17 cellular contexts compared by ENCODE assay signal in the genomic region with DNA sequence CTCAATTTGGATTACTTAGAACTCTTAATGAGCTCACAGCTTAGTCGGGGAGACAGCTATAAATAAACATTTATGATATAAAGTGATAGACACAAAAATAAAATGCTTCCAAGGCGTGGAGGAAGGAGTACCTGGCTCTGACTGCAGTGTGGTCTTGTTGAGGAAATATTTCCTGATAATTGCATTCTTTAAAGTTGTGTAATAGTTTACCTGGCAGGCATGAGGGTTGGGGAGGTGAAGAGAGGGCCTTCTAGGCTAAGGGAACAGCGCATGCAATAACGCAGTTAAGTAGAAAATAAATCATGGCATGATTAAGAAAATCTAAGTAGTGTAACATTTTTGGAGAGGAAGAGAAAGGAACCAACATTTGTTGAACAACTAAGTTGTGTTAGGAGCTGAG.
A peak's percentile ranks its signal among the peaks of the same experiment; 100 is the strongest.
DNase-seq lines count a peak whose midpoint lies in the region; ATAC-seq, FAIRE-seq and TF ChIP-seq lines count a peak whose summit lies in the region.
"Had no signal": no experiment of that assay in that cellular context is flagged by ENCODE, and none has a peak within 500 bp of the region (broad histone marks: within the 10 kb centered on the region; RNA-seq: fewer than 3 reads in every experiment).

No MANE protein-coding gene starts in this region.

- H3K4me3 ChIP-seq in PC-3 (ENCODE audit: low read length), result no peak overlapping the region
- H3K4me3 ChIP-seq in hepatocyte, result no peak overlapping the region
- H3K4me3 ChIP-seq in OCI-LY7 (ENCODE audit: low read depth, low read length, poor library complexity, severe bottlenecking), result no peak overlapping the region
- H3K4me3 ChIP-seq: GM12878, SJSA1 had no signal

- BruUV-seq in PC-3 (replicated peaks; lab: Mats Ljungman, UMichigan) (no TSS peak), OCI-LY7 (replicated peaks; lab: Mats Ljungman, UMichigan) (no TSS peak)

- H3K9ac ChIP-seq in PC-3 (ENCODE audit: low read length), result no peak overlapping the region

- CTCF ChIA-PET in PC-3 (lab: Charles Lee) (no interaction called here), OCI-LY7 (lab: Charles Lee; ENCODE audit: unreplicated experiment) (no interaction called here)

- H3F3A ChIP-seq in PC-3 (ENCODE audit: low read length, unreplicated experiment), result no peaks in the 10 kb centered on the region

- H3K9me2 ChIP-seq in PC-3 (replicated peaks; ENCODE audit: low read length), result no peaks in the 10 kb centered on the region
- H3K9me2 ChIP-seq in hepatocyte (replicated peaks; ENCODE audit: insufficient read depth), result no peaks in the 10 kb centered on the region
- H3K9me2 ChIP-seq in OCI-LY7 (ENCODE audit: insufficient read depth, low read length), result no peaks in the 10 kb centered on the region

- H3K36me3 ChIP-seq in PC-3 (ENCODE audit: low read depth, low read length) (no peaks in the 10 kb centered on the region), hepatocyte (replicated peaks; ENCODE audit: insufficient read depth, low read depth) (no peaks in the 10 kb centered on the region), OCI-LY7 (ENCODE audit: insufficient read depth, low read length) (no peaks in the 10 kb centered on the region)
- H3K36me3 ChIP-seq: SJSA1 had no signal

- DNase-seq in GM12892 (ENCODE audit: insufficient read length) (no peak), PC-3 (peak; percentile 88), hepatocyte (ENCODE audit: low spot score) (peak; percentile 10), renal cortical epithelial cell (ENCODE audit: low read depth) (peak; percentile 55), OCI-LY7 (ENCODE audit: low spot score) (no peak)
- DNase-seq in central memory CD4-positive, alpha-beta T cell, result no peak
- DNase-seq: Caco-2, DMS79, H9, NCI-H2029 treated with DMSO at 0.1 percent for 48 hours, NCI-H510A treated with DMSO at 0.1 percent for 48 hours had no signal

- ATAC-seq in PC-3 (peak; percentile 94), GM19455 (IDR thresholded peaks at IDR 0.05; ENCODE audit: unreplicated experiment) (no peak), GM21423 (IDR thresholded peaks at IDR 0.05; ENCODE audit: unreplicated experiment) (no peak)
- ATAC-seq: GM12878 had no signal

- H3K9me3 ChIP-seq in PC-3 (ENCODE audit: low read length) (no peaks in the 10 kb centered on the region), hepatocyte (ENCODE audit: low read depth) (no peaks in the 10 kb centered on the region), OCI-LY7 (ENCODE audit: low read length) (no peaks in the 10 kb centered on the region)
- H3K9me3 ChIP-seq: Caco-2, SJSA1 had no signal

- no peaks in the 10 kb centered on the region for H3K79me2 ChIP-seq in PC-3 (ENCODE audit: low read length)
- H3K79me2 ChIP-seq in hepatocyte, result no peaks in the 10 kb centered on the region
- no peaks in the 10 kb centered on the region for H3K79me2 ChIP-seq in OCI-LY7 (ENCODE audit: insufficient read depth, low read depth, low read length)

- H2AFZ ChIP-seq in PC-3 (ENCODE audit: low read length), result no peak overlapping the region
- no peak overlapping the region for H2AFZ ChIP-seq in hepatocyte
- H2AFZ ChIP-seq in OCI-LY7 (ENCODE audit: low read length), result no peak overlapping the region

- WGBS in hepatocyte (ENCODE audit: low lambda C conversion rate, missing lambda C conversion rate), result 81% methylated on average over 4 of the region's 4 CpGs

- H3K4me2 ChIP-seq in PC-3 (ENCODE audit: low read length) (peak overlapping the region; percentile 30), hepatocyte (no peak overlapping the region), OCI-LY7 (ENCODE audit: low read length) (no peak overlapping the region)

- intact Hi-C loops in PC-3 (cut with micrococcal nuclease) (no loop called here), OCI-LY7 (cut with micrococcal nuclease; ENCODE audit: unreplicated experiment) (no loop called here)

- POLR2A ChIA-PET in PC-3 (lab: Charles Lee; ENCODE audit: unreplicated experiment) (no interaction called here), OCI-LY7 (lab: Charles Lee) (interaction anchor here (0.6 to 1.4 kb wide), 5 partner anchors 9 to 266 kb away, joined by 3 to 4 read pairs (median 3); no protein-coding TSS in a partner anchor)

- H4K20me1 ChIP-seq in PC-3 (ENCODE audit: low read length), result no peaks in the 10 kb centered on the region
- H4K20me1 ChIP-seq in hepatocyte (ENCODE audit: insufficient read depth, poor library complexity, severe bottlenecking), result no peaks in the 10 kb centered on the region
- H4K20me1 ChIP-seq in OCI-LY7 (ENCODE audit: insufficient read depth, low read length), result no peaks in the 10 kb centered on the region

- peak; percentile 38 for FAIRE-seq in GM12892 (lab: Jason Lieb, UNC)
- FAIRE-seq: A204.1, GM12878 had no signal

- no peaks in the 10 kb centered on the region for H3K27me3 ChIP-seq in PC-3 (ENCODE audit: low read length)
- H3K27me3 ChIP-seq in hepatocyte, result no peaks in the 10 kb centered on the region
- H3K27me3 ChIP-seq: SJSA1 had no signal

- TF ChIP-seq POLR2A in GM12892 (IDR thresholded peaks at IDR 0.05; ENCODE audit: low read depth, low read length), result no peak

- TF ChIP-seq CTCF in PC-3 (conservative IDR thresholded peaks at IDR 0.05; ENCODE audit: low read depth, low read length) (no peak), hepatocyte (IDR thresholded peaks at IDR 0.05; ENCODE audit: poor library complexity) (no peak), OCI-LY7 (conservative IDR thresholded peaks at IDR 0.05; ENCODE audit: low read length) (no peak)

- H3K4me1 ChIP-seq in PC-3 (ENCODE audit: insufficient read depth, low read length) (peaks cover 25% of the 10 kb centered on the region), hepatocyte (ENCODE audit: insufficient read depth) (no peaks in the 10 kb centered on the region), OCI-LY7 (ENCODE audit: insufficient read depth, low read length, poor library complexity, severe bottlenecking) (no peaks in the 10 kb centered on the region)
- H3K4me1 ChIP-seq: SJSA1 had no signal

- H3K27ac ChIP-seq in PC-3 (ENCODE audit: low read length) (peak overlapping the region; percentile 52), hepatocyte (no peak overlapping the region), OCI-LY7 (ENCODE audit: low read depth, low read length, poor library complexity, severe bottlenecking) (no peak overlapping the region)
- H3K27ac ChIP-seq: HL-60, SJSA1 had no signal

Comparison
In these comparisons a context has a peak if more than half of its experiments do, and no peak if none do; other contexts are left out.
1. DNase-seq: peak in PC-3 (single experiment), hepatocyte (single experiment) and renal cortical epithelial cell (single experiment); none in GM12892 (single experiment), OCI-LY7 (single experiment) and central memory CD4-positive, alpha-beta T cell (single experiment).